ENCODE assay signal across 12 cellular contexts in the genomic region with DNA sequence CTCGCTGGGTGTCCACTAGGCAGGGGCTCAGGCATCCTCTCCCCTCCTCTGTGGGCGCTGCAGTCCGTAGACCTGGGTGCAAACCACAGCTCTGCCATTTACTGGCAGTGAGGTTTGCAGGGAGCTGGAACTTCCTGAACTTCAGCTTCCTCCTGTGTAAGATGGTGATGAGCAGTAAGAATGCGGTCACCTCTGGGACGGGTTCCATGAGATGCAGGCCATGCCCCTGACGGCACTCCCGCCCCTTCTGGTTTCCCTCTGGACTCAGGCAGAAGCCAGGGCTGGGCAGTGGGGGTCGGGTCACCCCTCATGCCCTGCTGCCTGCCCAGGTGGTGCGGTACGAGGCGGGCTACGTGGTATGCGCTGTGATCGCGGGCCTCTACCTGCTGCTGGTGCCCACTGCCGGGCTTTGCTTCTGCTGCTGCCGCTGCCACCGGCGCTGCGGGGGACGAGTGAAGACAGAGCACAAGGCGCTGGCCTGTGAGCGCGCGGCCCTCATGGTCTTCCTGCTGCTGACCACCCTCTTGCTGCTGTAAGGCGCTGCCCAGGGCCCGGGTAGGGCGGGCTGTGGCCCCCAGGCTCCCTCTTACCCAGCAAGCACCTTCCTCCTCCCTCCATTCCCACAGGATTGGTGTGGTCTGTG. TPM values are rescaled to one million over a fixed set of nuclear protein-coding genes. Genes with fewer than 3 reads are reported as not detected.
DNase-seq lines count a peak whose midpoint lies in the region; ATAC-seq and TF ChIP-seq lines count a peak whose summit lies in the region.
"Had no signal": no experiment of that assay in that cellular context is flagged by ENCODE, and none has a peak within 500 bp of the region (broad histone marks: within the 10 kb centered on the region; RNA-seq: fewer than 3 reads in every experiment).

No MANE protein-coding gene starts in this region.

- no peak overlapping the region for H2BK5ac ChIP-seq in trophoblast cell (ENCODE audit: low read depth, low read length, poor library complexity)

- H3K36me3 Mint-ChIP-seq in Calu3 (ENCODE audit: insufficient read depth, unreplicated experiment), result peaks cover 17% of the 10 kb centered on the region
- H3K36me3 Mint-ChIP-seq: memory B cell had no signal

- no peaks in the 10 kb centered on the region for H3K27me3 Mint-ChIP-seq in Calu3 (ENCODE audit: unreplicated experiment)

- no peak overlapping the region for H4K12ac ChIP-seq in trophoblast cell (ENCODE audit: low read depth, low read length)

- H3K4me2 ChIP-seq in trophoblast cell (ENCODE audit: low read length), result no peak overlapping the region
- no peak overlapping the region for H3K4me2 ChIP-seq in smooth muscle cell
- no peak overlapping the region for H3K4me2 ChIP-seq in SK-N-SH

- H3K9me2 ChIP-seq in SK-N-SH, result no peaks in the 10 kb centered on the region

- peaks cover 7% of the 10 kb centered on the region for H3K79me2 ChIP-seq in trophoblast cell (ENCODE audit: control insufficient read depth, insufficient read depth, low read length, poor library complexity)
- no peaks in the 10 kb centered on the region for H3K79me2 ChIP-seq in smooth muscle cell (ENCODE audit: low read depth)
- no peaks in the 10 kb centered on the region for H3K79me2 ChIP-seq in SK-N-SH (ENCODE audit: insufficient read depth)

- 72% methylated on average over 11 of the region's 28 CpGs; no CpG with 5 or more reads in 1 of the 2 donors for WGBS in esophagus squamous epithelium, 2 donors
- no CpG with 5 or more reads among the region's 28 CpGs for WGBS in trophoblast cell (ENCODE audit: extremely low coverage, insufficient coverage, insufficient read length)
- WGBS in smooth muscle cell (ENCODE audit: low lambda C conversion rate), result 92% methylated on average over 25 of the region's 28 CpGs
- 46% methylated on average over 9 of the region's 28 CpGs for WGBS in SK-N-SH (ENCODE audit: low lambda C conversion rate)

- no peak overlapping the region for H2AK5ac ChIP-seq in trophoblast cell (ENCODE audit: low read length)

- H3K9ac ChIP-seq in NT2/D1 (ENCODE audit: insufficient read length, low read depth) (peak overlapping the region; percentile 6), trophoblast cell (ENCODE audit: low read length) (no peak overlapping the region), smooth muscle cell (ENCODE audit: low read depth) (no peak overlapping the region), SK-N-SH (no peak overlapping the region)

- peak overlapping the region; percentile 16 for H2BK12ac ChIP-seq in trophoblast cell (ENCODE audit: low read length)

- no peak overlapping the region for H2BK120ac ChIP-seq in trophoblast cell (ENCODE audit: insufficient read depth, low read length, poor library complexity)

- POLR2A ChIA-PET in SK-N-SH (lab: Yijun Ruan, JAX), result no interaction called here

- no peak for DNase-seq in Calu3
- DNase-seq in NT2/D1 (ENCODE audit: low read depth, low spot score), result no peak
- DNase-seq in esophagus squamous epithelium (lab: John Stamatoyannopoulos, UW), result no peak
- no peak for DNase-seq in trophoblast cell
- DNase-seq in DMS 273 treated with DMSO at 0.1 percent for 48 hours (lab: John Stamatoyannopoulos, UW), result no peak
- no peak for DNase-seq in smooth muscle cell (lab: John Stamatoyannopoulos, UW; ENCODE audit: unreplicated experiment)
- no peak for DNase-seq in SK-N-SH
- DNase-seq in omental fat pad (ENCODE audit: low spot score), result no peak
- DNase-seq: activated CD8-positive, alpha-beta memory T cell treated with anti-CD3 and anti-CD28 coated beads, Interleukin-2, amount 50 U/mL, for 48 hours; DMS79 treated with DMSO at 0.1 percent for 48 hours had no signal

- peaks cover 14% of the 10 kb centered on the region for H3K79me1 ChIP-seq in trophoblast cell (ENCODE audit: low read length)

- H3K36me3 ChIP-seq in NT2/D1 (ENCODE audit: insufficient read depth, insufficient read length, low read length) (no peaks in the 10 kb centered on the region), esophagus squamous epithelium (peaks cover 0 to 24% (median 10%) of the 10 kb centered on the region in 3 donors), trophoblast cell (ENCODE audit: control insufficient read depth in 1 of 2, insufficient read depth in 2 of 2, low read length in 2 of 2) (no peaks in the 10 kb centered on the region), smooth muscle cell (ENCODE audit: low read depth) (no peaks in the 10 kb centered on the region), SK-N-SH (replicated peaks in 1 of 2; ENCODE audit: control insufficient read depth in 1 of 2, insufficient read depth in 2 of 2, low read length in 1 of 2) (no peaks in the 10 kb centered on the region)
- H3K36me3 ChIP-seq: ovary had no signal

- no peaks in the 10 kb centered on the region for H4K20me1 ChIP-seq in smooth muscle cell (ENCODE audit: low read depth)
- H4K20me1 ChIP-seq in SK-N-SH (ENCODE audit: insufficient read depth), result no peaks in the 10 kb centered on the region

- H3K9me3 ChIP-seq in NT2/D1 (ENCODE audit: insufficient read depth, low read length), result no peaks in the 10 kb centered on the region
- H3K9me3 ChIP-seq in esophagus squamous epithelium, result no peaks in the 10 kb centered on the region
- no peaks in the 10 kb centered on the region for H3K9me3 ChIP-seq in trophoblast cell (ENCODE audit: insufficient read depth, low read depth, low read length)
- no peaks in the 10 kb centered on the region for H3K9me3 ChIP-seq in smooth muscle cell (replicated peaks; ENCODE audit: low read depth)
- H3K9me3 ChIP-seq in SK-N-SH, result no peaks in the 10 kb centered on the region
- H3K9me3 ChIP-seq: ovary had no signal

- H3K4me1 ChIP-seq in NT2/D1 (ENCODE audit: insufficient read depth, insufficient read length), result peaks cover 36% of the 10 kb centered on the region
- peaks cover 17 to 61% (median 23%) of the 10 kb centered on the region in 3 donors for H3K4me1 ChIP-seq in esophagus squamous epithelium
- peaks cover 34 to 40% of the 10 kb centered on the region in 2 experiments for H3K4me1 ChIP-seq in trophoblast cell (ENCODE audit: control insufficient read depth in 1 of 2, insufficient read depth in 2 of 2, low read length in 2 of 2)
- H3K4me1 ChIP-seq in smooth muscle cell (ENCODE audit: low read depth), result no peaks in the 10 kb centered on the region
- H3K4me1 ChIP-seq in SK-N-SH (ENCODE audit: control insufficient read depth in 1 of 2, insufficient read depth in 2 of 2, low read depth in 1 of 2, low read length in 1 of 2), result no peaks in the 10 kb centered on the region

- H3K18ac ChIP-seq in trophoblast cell (ENCODE audit: low read length), result no peak overlapping the region

- H3K27ac Mint-ChIP-seq in Calu3 (ENCODE audit: unreplicated experiment), result no peak overlapping the region
- H3K27ac Mint-ChIP-seq: memory B cell had no signal

- BruUV-seq in Calu3 (replicated peaks; lab: Mats Ljungman, UMichigan), result TSS peak; percentile 16

- no peaks in the 10 kb centered on the region for H3K9me3 Mint-ChIP-seq in Calu3 (ENCODE audit: low read depth, unreplicated experiment)
- H3K9me3 Mint-ChIP-seq: memory B cell had no signal

- H3K27ac ChIP-seq in esophagus squamous epithelium (peak overlapping the region; percentile 85 to 96 (median 92)), trophoblast cell (ENCODE audit: low read depth, low read length) (no peak overlapping the region), smooth muscle cell (ENCODE audit: low read depth) (no peak overlapping the region), SK-N-SH (ENCODE audit: low read depth in 2 of 2, low read length in 1 of 2) (no peak overlapping the region)
- H3K27ac ChIP-seq: ovary had no signal

- H2AFZ ChIP-seq in trophoblast cell (ENCODE audit: insufficient read depth, low read length, poor library complexity) (no peak overlapping the region), smooth muscle cell (ENCODE audit: low read depth) (no peak overlapping the region), SK-N-SH (ENCODE audit: low read depth) (no peak overlapping the region)

- H3K4me3 ChIP-seq in NT2/D1 (ENCODE audit: insufficient read length, low read depth), result no peak overlapping the region
- peak overlapping the region; percentile 57 to 62 (median 60) for H3K4me3 ChIP-seq in esophagus squamous epithelium
- no peak overlapping the region for H3K4me3 ChIP-seq in trophoblast cell (ENCODE audit: low read depth, low read length)
- no peak overlapping the region for H3K4me3 ChIP-seq in smooth muscle cell
- no peak overlapping the region for H3K4me3 ChIP-seq in SK-N-SH (ENCODE audit: low read depth in 2 of 2, low read length in 1 of 2)
- H3K4me3 ChIP-seq: ovary had no signal

- TF ChIP-seq EP300 in SK-N-SH (IDR thresholded peaks at IDR 0.05; ENCODE audit: borderline replicate concordance in 1 of 2, low read depth in 1 of 2, low read length in 1 of 2), result no peak

- H3K4me3 Mint-ChIP-seq in Calu3 (ENCODE audit: low read depth, unreplicated experiment), result peak overlapping the region; percentile 77
- H3K4me3 Mint-ChIP-seq: memory B cell had no signal

- peaks cover 16% of the 10 kb centered on the region for H3K4me1 Mint-ChIP-seq in Calu3 (ENCODE audit: low read depth, unreplicated experiment)
- H3K4me1 Mint-ChIP-seq: memory B cell had no signal

- no peak overlapping the region for H3K23ac ChIP-seq in trophoblast cell (ENCODE audit: low read length)

- H3F3A ChIP-seq in smooth muscle cell (ENCODE audit: low read depth) (no peaks in the 10 kb centered on the region), SK-N-SH (replicated peaks; ENCODE audit: insufficient read depth) (no peaks in the 10 kb centered on the region)

- H3K27me3 ChIP-seq in NT2/D1 (ENCODE audit: insufficient read depth, insufficient read length) (no peaks in the 10 kb centered on the region), esophagus squamous epithelium (no peaks in the 10 kb centered on the region), trophoblast cell (ENCODE audit: insufficient read depth, low read length) (no peaks in the 10 kb centered on the region), smooth muscle cell (ENCODE audit: low read depth) (no peaks in the 10 kb centered on the region), SK-N-SH (ENCODE audit: insufficient read depth) (no peaks in the 10 kb centered on the region)
- H3K27me3 ChIP-seq: ovary had no signal

- TF ChIP-seq RAD21 in SK-N-SH (IDR thresholded peaks at IDR 0.05; ENCODE audit: low read length), result no peak

- peak overlapping the region; percentile 82 for H4K91ac ChIP-seq in trophoblast cell (ENCODE audit: low read depth, low read length)

- intact Hi-C loops in Calu3 (cut with micrococcal nuclease; ENCODE audit: unreplicated experiment) (loop anchor here (2.0 kb wide), 1 partner anchor 69 kb away; the partner anchor contains the start of gene ZNF892), esophagus squamous epithelium (cut with DNase I) (no loop called here)

- H3K4ac ChIP-seq in trophoblast cell (ENCODE audit: low read depth, low read length), result no peak overlapping the region

- peak in 1 of 4 donors; percentile 21 for TF ChIP-seq POLR2A in esophagus squamous epithelium (IDR thresholded peaks at IDR 0.05)

- no peak for ATAC-seq in omental fat pad (ENCODE audit: low FRiP score)

- CTCF ChIA-PET in Calu3 (lab: Charles Lee) (no interaction called here), SK-N-SH (lab: Yijun Ruan, JAX) (interaction anchor here (0.7 kb wide), 1 partner anchor 63 kb away, joined by 3 read pairs; no protein-coding TSS in a partner anchor)

- H3K14ac ChIP-seq in trophoblast cell (ENCODE audit: low read length), result no peak overlapping the region

- no peak overlapping the region for H4K8ac ChIP-seq in trophoblast cell (ENCODE audit: low read depth, low read length)

- TF ChIP-seq CTCF in Calu3 (IDR thresholded peaks at IDR 0.05; ENCODE audit: unreplicated experiment) (no peak), esophagus squamous epithelium (IDR thresholded peaks at IDR 0.05) (no peak), smooth muscle cell (IDR thresholded peaks at IDR 0.05; ENCODE audit: borderline replicate concordance, insufficient read depth, poor library complexity, severe bottlenecking) (no peak), SK-N-SH (IDR thresholded peaks at IDR 0.05) (no peak), omental fat pad (IDR thresholded peaks at IDR 0.05) (no peak)

RNA-seq across cellular contexts. Expression of gene PROM2, which starts 1.5 kb away (rescaled TPM):
- 24.7 and 29.9 TPM in 2 replicates for total RNA-seq in Calu3 (2022)
- 100 to 1,000 TPM in 1 of 4 donors, 10 to 100 TPM in 3; 59.7 to 184 (median 83.5) TPM for total RNA-seq in esophagus squamous epithelium
- 15.3 and 15.9 TPM in 2 replicates for polyA plus RNA-seq in trophoblast cell (2013)
- total RNA-seq in smooth muscle cell, result 2.8 and 4.2 TPM in 2 replicates
- polyA plus RNA-seq in smooth muscle cell, result 0.70 and 2.6 TPM in 2 replicates
- polyA plus RNA-seq in SK-N-SH (2012; rRNA removed), result 0.38 and 0.49 TPM in 2 replicates
- polyA plus RNA-seq in SK-N-SH (2012; cell fraction: cytosol; rRNA removed), result 0.10 and 0.16 TPM in 2 replicates
- polyA plus RNA-seq in SK-N-SH (2012; cell fraction: nucleus; rRNA removed), result 5.8 and 7.1 TPM in 2 replicates
- total RNA-seq in omental fat pad, result 1 to 10 TPM in 2 of 4 donors, under 1 TPM in 2; 0.60 to 1.4 (median 1.1) TPM

RNA-seq across cellular contexts. Expression of gene KCNIP3, which starts 21.4 kb away (rescaled TPM):
- total RNA-seq in Calu3 (2022) (1.1 and 2.1 TPM in 2 replicates), esophagus squamous epithelium (1 to 10 TPM in 3 of 4 donors, under 1 TPM in 1; 0.15 to 7.4 (median 2.3) TPM), smooth muscle cell (1.1 and 2.0 TPM in 2 replicates), omental fat pad (10 to 100 TPM in 1 of 4 donors, 1 to 10 TPM in 3; 5.5 to 37.4 (median 7.1) TPM)
- polyA plus RNA-seq in trophoblast cell (2013), result 0.22 and 0.40 TPM in 2 replicates
- polyA plus RNA-seq in smooth muscle cell (7.6 TPM in 2 replicates), SK-N-SH (2012; rRNA removed) (0.97 and 1.6 TPM in 2 replicates)
- polyA plus RNA-seq in SK-N-SH (2012; cell fraction: cytosol; rRNA removed), result 0.55 and 0.98 TPM in 2 replicates
- 2.3 and 2.5 TPM in 2 replicates for polyA plus RNA-seq in SK-N-SH (2012; cell fraction: nucleus; rRNA removed)

Comparison
In these comparisons a context has a peak if more than half of its experiments do, and no peak if none do; other contexts are left out.
1. H3K4me3 ChIP-seq: peak in esophagus squamous epithelium (4 of 4); none in NT2/D1 (single experiment), trophoblast cell (single experiment), smooth muscle cell (single experiment) and SK-N-SH (0 of 2).
2. H3K27ac ChIP-seq: peak in esophagus squamous epithelium (4 of 4); none in trophoblast cell (single experiment), smooth muscle cell (single experiment) and SK-N-SH (0 of 2).